16 cellular contexts compared by ENCODE assay signal in genomic region chr5:148471379-148471778, GRCh38.
"Had no signal": no experiment of that assay in that cellular context is flagged by ENCODE, and none has a peak within 500 bp of the region (broad histone marks: within the 10 kb centered on the region; RNA-seq: fewer than 3 reads in every experiment).

No MANE protein-coding gene starts in this region.

- ATAC-seq: left ventricle myocardium superior; naive thymus-derived CD8-positive, alpha-beta T cell; T-helper 17 cell had no signal

- H3K4me1 Mint-ChIP-seq: naive thymus-derived CD8-positive, alpha-beta T cell had no signal

- H3K27ac Mint-ChIP-seq: activated naive CD4-positive, alpha-beta T cell treated with anti-CD3 and anti-CD28 coated beads for 36 hours; activated T-helper 2 cell treated with anti-CD3 and anti-CD28 coated beads, Interferon-gamma antibody, Interleukin-2, Interleukin-4, amounts not matched to agents 10 μg/mL and 5 μg/mL and 100 μg/mL, durations not matched to agents 14 hours and 24 hours and 36 hours; naive thymus-derived CD8-positive, alpha-beta T cell; stimulated activated naive CD8-positive, alpha-beta T cell treated with anti-CD3 and anti-CD28 coated beads, Interleukin-15, Interleukin-2, amounts not matched to agents 100 ng/mL and 50 ng/mL, for 24 hours; T-helper 17 cell had no signal

- H3K9me3 Mint-ChIP-seq: activated naive CD4-positive, alpha-beta T cell treated with anti-CD3 and anti-CD28 coated beads for 36 hours; activated T-helper 2 cell treated with anti-CD3 and anti-CD28 coated beads, Interferon-gamma antibody, Interleukin-2, Interleukin-4, amounts not matched to agents 10 μg/mL and 5 μg/mL and 100 μg/mL, durations not matched to agents 14 hours and 24 hours and 36 hours; naive thymus-derived CD8-positive, alpha-beta T cell; stimulated activated naive CD8-positive, alpha-beta T cell treated with anti-CD3 and anti-CD28 coated beads, Interleukin-15, Interleukin-2, amounts not matched to agents 100 ng/mL and 50 ng/mL, for 24 hours had no signal

- H3K36me3 ChIP-seq: neutrophil, upper lobe of left lung, WERI-Rb-1 had no signal

- H3K36me3 Mint-ChIP-seq: naive thymus-derived CD8-positive, alpha-beta T cell had no signal

- H3K9me3 ChIP-seq: neutrophil, upper lobe of left lung had no signal

- H3K27ac ChIP-seq: neutrophil, skin epidermis, upper lobe of left lung, WERI-Rb-1 had no signal

- DNase-seq: activated CD4-positive, alpha-beta T cell treated with anti-CD3 and anti-CD28 coated beads, Interleukin-2, amount 50 U/mL, for 48 hours; activated naive CD4-positive, alpha-beta T cell treated with anti-CD3 and anti-CD28 coated beads for 36 hours; central memory CD4-positive, alpha-beta T cell; kidney glomerular epithelial cell; left ventricle myocardium superior; mesenchymal stem cell; naive thymus-derived CD8-positive, alpha-beta T cell; posterior cingulate gyrus; retina; T-helper 17 cell; upper lobe of left lung; WERI-Rb-1 had no signal

- H3K4me3 ChIP-seq: skin epidermis, upper lobe of left lung had no signal

- H3K27me3 ChIP-seq: upper lobe of left lung had no signal

- H3K4me3 Mint-ChIP-seq: activated naive CD4-positive, alpha-beta T cell treated with anti-CD3 and anti-CD28 coated beads for 36 hours; naive thymus-derived CD8-positive, alpha-beta T cell; stimulated activated naive CD8-positive, alpha-beta T cell treated with anti-CD3 and anti-CD28 coated beads, Interleukin-15, Interleukin-2, amounts not matched to agents 100 ng/mL and 50 ng/mL, for 24 hours; T-helper 17 cell had no signal
